In the genomic region with DNA sequence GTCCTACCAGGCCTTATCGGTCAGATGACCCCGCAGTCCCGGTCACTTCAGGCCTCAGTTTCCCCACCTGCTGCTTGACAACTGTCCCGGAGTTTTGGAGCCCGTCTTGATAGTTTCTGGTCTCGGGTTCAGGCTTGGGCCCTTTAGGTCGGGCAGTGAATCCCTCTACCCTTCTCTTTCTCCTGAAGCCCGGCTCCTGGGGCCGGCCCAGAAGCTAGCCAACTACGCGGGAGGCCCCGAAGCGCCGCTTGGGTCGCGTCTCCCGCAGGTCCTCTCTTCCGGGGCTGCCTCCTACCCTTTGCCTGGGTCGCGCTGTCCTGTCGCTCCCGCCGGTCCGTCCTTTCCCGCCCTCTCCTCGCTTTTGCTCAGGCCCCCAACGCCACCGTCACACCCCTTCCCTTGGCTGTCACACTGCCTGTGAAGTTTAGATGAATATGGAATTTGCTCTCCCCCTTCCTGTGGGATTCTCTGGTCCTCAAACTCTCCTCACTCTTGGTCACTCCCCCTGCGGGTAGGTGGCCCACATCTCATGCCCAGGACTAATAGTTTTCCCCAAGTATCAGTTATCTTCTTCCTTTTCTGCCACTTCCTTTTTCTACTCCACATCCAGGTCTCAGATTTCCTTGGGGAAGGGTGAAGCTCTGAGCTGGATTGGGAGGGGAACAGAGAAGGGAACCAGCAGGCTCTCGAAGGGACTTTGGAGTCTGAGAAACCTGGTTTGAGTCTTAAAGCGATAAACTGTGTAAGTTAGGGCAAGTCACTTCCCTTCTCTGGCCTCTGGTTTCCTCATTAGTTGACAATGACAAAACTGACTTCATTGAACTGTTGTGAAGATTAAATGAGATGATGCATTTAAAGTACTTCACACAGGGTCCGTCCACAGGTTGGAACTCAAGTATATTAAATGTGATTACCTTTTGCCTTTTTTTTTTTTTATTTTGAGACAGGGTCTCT, we compare ENCODE assay signal across 8 cellular contexts. TPM values are rescaled to one million over a fixed set of nuclear protein-coding genes. Genes with fewer than 3 reads are reported as not detected.
DNase-seq lines count a peak whose midpoint lies in the region; ATAC-seq and TF ChIP-seq lines count a peak whose summit lies in the region.

No MANE protein-coding gene starts in this region.

- peak overlapping the region; percentile 98 for H3K4me3 ChIP-seq in psoas muscle

- ATAC-seq in psoas muscle = no peak

- intact Hi-C loops in psoas muscle (cut with DNase I) = no loop called here

- H3K9me3 Mint-ChIP-seq in activated CD4-positive, alpha-beta T cell treated with anti-CD3 and anti-CD28 coated beads, Interleukin-2, amount 10 ng/mL, durations not matched to agents 7 days and 5 days = no peaks in the 10 kb centered on the region

- H3K36me3 ChIP-seq in psoas muscle (ENCODE audit: insufficient read depth in 1 of 2, low read depth in 1 of 2) = peaks cover 0 to 50% of the 10 kb centered on the region in 2 donors

- peaks cover 44% of the 10 kb centered on the region for H3K36me3 Mint-ChIP-seq in activated CD4-positive, alpha-beta T cell treated with anti-CD3 and anti-CD28 coated beads, Interleukin-2, amount 10 ng/mL, durations not matched to agents 7 days and 5 days (ENCODE audit: low read depth)

- peak overlapping the region; percentile 97 for H3K27ac ChIP-seq in psoas muscle

- no peaks in the 10 kb centered on the region for H3K27me3 ChIP-seq in psoas muscle (ENCODE audit: insufficient read depth in 3 of 3, low read length in 2 of 3)

- DNase-seq in D341Med (ENCODE audit: low spot score) = peak; percentile 57
- DNase-seq in HuH-7 (ENCODE audit: low spot score) = peak; percentile 99
- no peak for DNase-seq in activated CD4-positive, alpha-beta T cell treated with anti-CD3 and anti-CD28 coated beads, Interleukin-2, amount 10 ng/mL, durations not matched to agents 7 days and 5 days
- DNase-seq in germinal center (ENCODE audit: low spot score) = peak; percentile 33
- peak in 1 of 2 donors; percentile 66 for DNase-seq in psoas muscle
- DNase-seq in mucosa of gallbladder (ENCODE audit: low spot score) = no peak
- DNase-seq in cortex of kidney (lab: John Stamatoyannopoulos, UW) = no peak
- no peak for DNase-seq in T-helper 9 cell

- TF ChIP-seq CTCF in psoas muscle (IDR thresholded peaks at IDR 0.05) = peak; percentile 10

- peak overlapping the region; percentile 88 for H3K4me3 Mint-ChIP-seq in activated CD4-positive, alpha-beta T cell treated with anti-CD3 and anti-CD28 coated beads, Interleukin-2, amount 10 ng/mL, durations not matched to agents 7 days and 5 days

- WGBS in psoas muscle, 3 donors = 3 to 5% (median 3%) methylated on average over 23 to 32 of the region's 32 CpGs

- H3K27me3 Mint-ChIP-seq in activated CD4-positive, alpha-beta T cell treated with anti-CD3 and anti-CD28 coated beads, Interleukin-2, amount 10 ng/mL, durations not matched to agents 7 days and 5 days = no peaks in the 10 kb centered on the region

- H3K4me1 ChIP-seq in psoas muscle = peaks cover 20% of the 10 kb centered on the region

- POLR2A ChIA-PET in activated CD4-positive, alpha-beta T cell treated with anti-CD3 and anti-CD28 coated beads, Interleukin-2, amount 10 ng/mL, durations not matched to agents 7 days and 5 days (lab: Charles Lee) = no interaction called here

- H3K27ac Mint-ChIP-seq in activated CD4-positive, alpha-beta T cell treated with anti-CD3 and anti-CD28 coated beads, Interleukin-2, amount 10 ng/mL, durations not matched to agents 7 days and 5 days = peak overlapping the region; percentile 90

- H3K9me3 ChIP-seq in psoas muscle = no peaks in the 10 kb centered on the region

- peaks cover 48% of the 10 kb centered on the region for H3K4me1 Mint-ChIP-seq in activated CD4-positive, alpha-beta T cell treated with anti-CD3 and anti-CD28 coated beads, Interleukin-2, amount 10 ng/mL, durations not matched to agents 7 days and 5 days

- CTCF ChIA-PET in activated CD4-positive, alpha-beta T cell treated with anti-CD3 and anti-CD28 coated beads, Interleukin-2, amount 10 ng/mL, durations not matched to agents 7 days and 5 days (lab: Charles Lee) = interaction anchor here (1.4 to 3.8 kb wide), 4 partner anchors 13 to 47 kb away, joined by 3 to 27 read pairs (median 10); a partner anchor contains a TSS

RNA-seq across cellular contexts. Expression of a gene that starts 0.8 kb away (rescaled TPM):
- total RNA-seq in activated CD4-positive, alpha-beta T cell treated with anti-CD3 and anti-CD28 coated beads, Interleukin-2, amount 10 ng/mL, durations not matched to agents 7 days and 5 days = 100 to 1,000 TPM; 151 to 174 TPM
- 100 to 1,000 TPM; 120 to 146 (median 129) TPM for total RNA-seq in psoas muscle
- 100 to 1,000 TPM; 121 to 163 (median 130) TPM for polyA plus RNA-seq in psoas muscle
- 187 TPM for total RNA-seq in mucosa of gallbladder

RNA-seq across cellular contexts. Expression of a gene that starts 8.7 kb away (rescaled TPM):
- total RNA-seq in activated CD4-positive, alpha-beta T cell treated with anti-CD3 and anti-CD28 coated beads, Interleukin-2, amount 10 ng/mL, durations not matched to agents 7 days and 5 days = 1 to 10 TPM; 2.5 TPM
- not detected for total RNA-seq in psoas muscle
- polyA plus RNA-seq in psoas muscle = under 1 TPM in 1 of 3 donors, not detected in 2; 0.05 TPM
- 1.1 TPM for total RNA-seq in mucosa of gallbladder

RNA-seq across cellular contexts. Expression of a gene that starts 11.7 kb away (rescaled TPM):
- 10 to 100 TPM; 32.1 to 38.5 TPM for total RNA-seq in activated CD4-positive, alpha-beta T cell treated with anti-CD3 and anti-CD28 coated beads, Interleukin-2, amount 10 ng/mL, durations not matched to agents 7 days and 5 days
- total RNA-seq in psoas muscle = 10 to 100 TPM; 39.3 to 62.5 (median 54.4) TPM
- polyA plus RNA-seq in psoas muscle = 100 to 1,000 TPM in 1 of 3 donors, 10 to 100 TPM in 2; 30.4 to 124 (median 41.5) TPM
- total RNA-seq in mucosa of gallbladder = 60.8 TPM

RNA-seq across cellular contexts. Expression of a gene that starts 19.7 kb away (rescaled TPM):
- 10 to 100 TPM; 39.1 to 45.4 TPM for total RNA-seq in activated CD4-positive, alpha-beta T cell treated with anti-CD3 and anti-CD28 coated beads, Interleukin-2, amount 10 ng/mL, durations not matched to agents 7 days and 5 days
- total RNA-seq in psoas muscle (10 to 100 TPM; 70.1 to 90.4 (median 78.6) TPM), mucosa of gallbladder (103 TPM)
- 100 to 1,000 TPM in 1 of 3 donors, 10 to 100 TPM in 2; 87.4 to 161 (median 96.1) TPM for polyA plus RNA-seq in psoas muscle

RNA-seq across cellular contexts. Expression of a gene that starts 22.5 kb away (rescaled TPM):
- total RNA-seq in activated CD4-positive, alpha-beta T cell treated with anti-CD3 and anti-CD28 coated beads, Interleukin-2, amount 10 ng/mL, durations not matched to agents 7 days and 5 days = not detected
- total RNA-seq in psoas muscle (not detected), mucosa of gallbladder (61.6 TPM)
- polyA plus RNA-seq in psoas muscle = under 1 TPM in 2 of 3 donors, not detected in 1; 0.04 to 0.05 TPM

Comparison
In these comparisons a context has a peak if more than half of its experiments do, and no peak if none do; other contexts are left out.
1. DNase-seq: peak in D341Med (single experiment), HuH-7 (single experiment) and germinal center (single experiment); none in activated CD4-positive, alpha-beta T cell treated with anti-CD3 and anti-CD28 coated beads, Interleukin-2, amount 10 ng/mL, durations not matched to agents 7 days and 5 days (single experiment), mucosa of gallbladder (single experiment), cortex of kidney (single experiment) and T-helper 9 cell (single experiment).